ENCODE assay signal across 1 cellular context in the genomic region with DNA sequence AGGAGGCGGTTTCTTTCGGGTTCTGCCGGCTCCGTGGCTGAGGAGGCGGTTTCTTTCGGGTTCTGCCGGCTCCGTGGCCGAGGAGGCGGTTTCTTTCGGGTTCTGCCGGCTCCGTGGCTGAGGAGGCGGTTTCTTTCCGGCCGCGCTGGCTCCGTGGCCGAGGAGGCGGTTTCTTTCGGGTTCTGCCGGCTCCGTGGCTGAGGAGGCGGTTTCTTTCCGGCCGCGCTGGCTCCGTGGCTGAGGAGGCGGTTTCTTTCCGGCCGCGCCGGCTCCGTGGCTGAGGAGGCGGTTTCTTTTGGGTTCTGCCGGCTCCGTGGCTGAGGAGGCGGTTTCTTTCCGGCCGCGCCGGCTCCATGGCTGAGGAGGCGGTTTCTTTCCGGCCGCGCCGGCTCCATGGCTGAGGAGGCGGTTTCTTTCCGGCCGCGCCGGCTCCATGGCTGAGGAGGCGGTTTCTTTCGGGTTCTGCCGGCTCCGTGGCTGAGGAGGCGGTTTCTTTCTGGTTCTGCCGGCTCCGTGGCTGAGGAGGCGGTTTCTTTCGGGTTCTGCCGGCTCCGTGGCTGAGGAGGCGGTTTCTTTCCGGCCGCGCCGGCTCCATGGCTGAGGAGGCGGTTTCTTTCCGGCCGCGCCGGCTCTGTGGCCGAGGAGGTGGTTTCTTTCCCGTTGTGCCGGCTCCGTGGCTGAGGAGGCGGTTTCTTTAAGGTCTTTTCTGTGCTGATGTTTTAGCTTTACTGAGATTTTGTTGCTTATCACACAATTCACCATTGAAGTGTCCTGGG. TPM values are rescaled to one million over a fixed set of nuclear protein-coding genes. Genes with fewer than 3 reads are reported as not detected.
"Had no signal": no experiment of that assay in that cellular context is flagged by ENCODE, and none has a peak within 500 bp of the region (broad histone marks: within the 10 kb centered on the region; RNA-seq: fewer than 3 reads in every experiment).

No MANE protein-coding gene starts in this region.

RNA-seq across cellular contexts. Expression of a gene that starts 6.6 kb away (rescaled TPM):
- total RNA-seq: GM23248 had no signal
